9 cellular contexts compared by ENCODE assay signal in the genomic region with DNA sequence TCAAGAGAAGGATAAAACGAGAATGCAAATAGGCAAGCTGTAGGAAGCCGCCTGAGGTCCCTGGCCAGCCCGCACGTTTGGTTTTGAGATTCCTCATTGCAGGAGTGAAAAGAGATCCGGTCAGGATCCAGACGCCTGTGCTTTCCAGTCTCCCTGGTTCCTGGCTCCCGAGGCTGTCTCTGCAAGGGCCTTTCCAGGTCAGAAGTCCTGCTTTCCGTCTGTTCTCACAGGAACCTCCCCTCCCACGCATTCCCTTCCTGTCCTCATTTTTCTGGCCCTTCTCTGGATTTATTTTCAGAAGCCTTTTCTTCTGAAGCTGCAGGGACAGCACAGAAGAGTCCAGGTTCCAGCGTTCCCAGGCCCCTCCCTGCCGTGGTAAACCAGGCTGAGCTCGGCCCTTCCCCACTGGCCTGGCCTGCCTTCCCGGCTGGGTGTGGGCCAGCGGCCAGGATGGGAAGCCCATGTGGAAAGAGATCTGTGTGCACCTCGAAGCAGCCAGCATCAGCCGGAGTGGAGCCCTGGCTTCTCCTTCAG. TPM values are rescaled to one million over a fixed set of nuclear protein-coding genes. Genes with fewer than 3 reads are reported as not detected.
A peak's percentile ranks its signal among the peaks of the same experiment; 100 is the strongest.
DNase-seq lines count a peak whose midpoint lies in the region; ATAC-seq and TF ChIP-seq lines count a peak whose summit lies in the region.
"Had no signal": no experiment of that assay in that cellular context is flagged by ENCODE, and none has a peak within 500 bp of the region (broad histone marks: within the 10 kb centered on the region; RNA-seq: fewer than 3 reads in every experiment).

No MANE protein-coding gene starts in this region.

- H3K4me1 Mint-ChIP-seq in nephron, result peaks cover 57% of the 10 kb centered on the region

- H3K36me3 Mint-ChIP-seq in nephron (ENCODE audit: low read depth), result peaks cover 9% of the 10 kb centered on the region

- peak overlapping the region; percentile 67 to 92 (median 71) for H3K27ac Mint-ChIP-seq in nephron
- H3K27ac Mint-ChIP-seq: activated CD4-positive, alpha-beta T cell treated with anti-CD3 and anti-CD28 coated beads for 36 hours; progenitor cell of endocrine pancreas had no signal

- H3K4me3 ChIP-seq in ascending aorta, result peak overlapping the region in 1 of 2 donors; percentile 27

- peak overlapping the region in 1 of 3 experiments; percentile 24 for H3K4me3 Mint-ChIP-seq in nephron
- H3K4me3 Mint-ChIP-seq: activated CD4-positive, alpha-beta T cell treated with anti-CD3 and anti-CD28 coated beads for 36 hours had no signal

- H3K36me3 ChIP-seq in ascending aorta, result no peaks in the 10 kb centered on the region

- intact Hi-C loops in ascending aorta (cut with DNase I), result no loop called here

- peaks cover 14 to 36% of the 10 kb centered on the region in 2 donors for H3K4me1 ChIP-seq in ascending aorta

- TF ChIP-seq CTCF in ascending aorta (IDR thresholded peaks at IDR 0.05), result no peak
- TF ChIP-seq CTCF in nephron (IDR thresholded peaks at IDR 0.05; ENCODE audit: unreplicated experiment in 3 of 3), result no peak

- H3K27ac ChIP-seq in ascending aorta, result peak overlapping the region; percentile 82 to 90

- ATAC-seq in HG02588 (IDR thresholded peaks at IDR 0.05; ENCODE audit: unreplicated experiment) (no peak), GM19023 (IDR thresholded peaks at IDR 0.05; ENCODE audit: unreplicated experiment) (no peak)
- ATAC-seq: activated CD4-positive, alpha-beta T cell treated with anti-CD3 and anti-CD28 coated beads for 36 hours had no signal

- no peaks in the 10 kb centered on the region for H3K9me3 ChIP-seq in ascending aorta

- H3K27me3 ChIP-seq in ascending aorta, result no peaks in the 10 kb centered on the region

- peak in 1 of 2 donors; percentile 88 for DNase-seq in ascending aorta (ENCODE audit: low spot score in 2 of 2)
- DNase-seq in glomerular endothelial cell (ENCODE audit: extremely low read depth, low read depth, low spot score), result peak; percentile 57
- DNase-seq in ureter (ENCODE audit: low spot score), result peak; percentile 74
- no peak for DNase-seq in Ammon's horn (ENCODE audit: low spot score)
- DNase-seq: activated CD4-positive, alpha-beta T cell treated with anti-CD3 and anti-CD28 coated beads for 36 hours had no signal

- H3K9me3 Mint-ChIP-seq in nephron, result peaks cover 10% of the 10 kb centered on the region

- peaks cover 19% of the 10 kb centered on the region for H3K27me3 Mint-ChIP-seq in nephron (ENCODE audit: low read depth)
- H3K27me3 Mint-ChIP-seq: activated CD4-positive, alpha-beta T cell treated with anti-CD3 and anti-CD28 coated beads for 36 hours had no signal

RNA-seq across cellular contexts. Expression of a gene that starts 54.0 kb away (rescaled TPM):
- total RNA-seq in ascending aorta (2.3 TPM), glomerular endothelial cell (6.0 and 6.8 TPM in 2 replicates), ureter (12.9 TPM)
